In the genomic region with DNA sequence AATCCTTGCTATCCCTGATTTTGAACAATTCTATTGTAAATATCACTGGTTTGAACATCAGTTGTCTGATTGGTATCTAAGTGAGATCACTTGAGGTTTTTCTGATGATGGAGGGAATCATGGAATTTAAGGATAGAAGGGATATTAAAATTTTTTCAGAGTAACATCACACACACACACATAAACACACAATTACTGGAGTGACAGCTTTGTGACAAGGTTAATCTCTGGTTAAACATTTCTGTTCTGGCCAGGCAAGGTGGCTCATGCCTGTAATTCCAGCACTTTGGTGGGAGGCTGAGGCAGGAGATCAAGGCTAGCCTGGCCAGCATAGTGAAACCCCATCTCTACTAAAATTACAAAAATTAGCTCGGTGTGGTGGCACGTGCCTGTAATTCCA, we compare ENCODE assay signal across 16 cellular contexts.
A peak's percentile ranks its signal among the peaks of the same experiment; 100 is the strongest.
DNase-seq lines count a peak whose midpoint lies in the region; ATAC-seq, FAIRE-seq and TF ChIP-seq lines count a peak whose summit lies in the region.
"Had no signal": no experiment of that assay in that cellular context is flagged by ENCODE, and none has a peak within 500 bp of the region (broad histone marks: within the 10 kb centered on the region; RNA-seq: fewer than 3 reads in every experiment).

No MANE protein-coding gene starts in this region.

- no peak overlapping the region for H2AK5ac ChIP-seq in mesendoderm (ENCODE audit: low read length)

- H3K4me3 ChIP-seq in astrocyte (ENCODE audit: insufficient read depth, low read depth, low read length): no peak overlapping the region
- H3K4me3 ChIP-seq in mesendoderm (ENCODE audit: low read length): no peak overlapping the region
- H3K4me3 ChIP-seq in vagina: no peak overlapping the region
- H3K4me3 ChIP-seq: BLaER1, MG63 had no signal

- no peak overlapping the region for H3K4me2 ChIP-seq in astrocyte (ENCODE audit: low read length)
- H3K4me2 ChIP-seq in mesendoderm (ENCODE audit: low read length): no peak overlapping the region
- H3K4me2 ChIP-seq: BLaER1, KMS-11 had no signal

- H3K79me2 ChIP-seq in astrocyte (ENCODE audit: insufficient read depth, low read length) (no peaks in the 10 kb centered on the region), mesendoderm (ENCODE audit: control insufficient read depth, insufficient read depth, low read length) (no peaks in the 10 kb centered on the region)

- no peak for ATAC-seq in HG03469 (IDR thresholded peaks at IDR 0.05; ENCODE audit: unreplicated experiment)
- ATAC-seq: CD8-positive, alpha-beta T cell had no signal

- H3K9ac ChIP-seq in astrocyte (ENCODE audit: low read length) (no peak overlapping the region), mesendoderm (ENCODE audit: low read length) (no peak overlapping the region)
- H3K9ac ChIP-seq: BLaER1, KMS-11 had no signal

- CTCF ChIA-PET in Calu3 (lab: Charles Lee): interaction anchor here (0.6 kb wide), 1 partner anchor 17 kb away, joined by 4 read pairs; no protein-coding TSS in a partner anchor

- no peak overlapping the region for H2BK5ac ChIP-seq in mesendoderm (ENCODE audit: low read length)

- H4K20me1 ChIP-seq in astrocyte (ENCODE audit: insufficient read depth, low read length): no peaks in the 10 kb centered on the region
- H4K20me1 ChIP-seq: BLaER1 had no signal

- H3K36me3 Mint-ChIP-seq in Calu3 (ENCODE audit: insufficient read depth, unreplicated experiment) (peaks cover 16% of the 10 kb centered on the region), HFFc6 (ENCODE audit: low read depth) (peaks cover 11% of the 10 kb centered on the region; the same call in 1 of the 2 replicates), astrocyte (ENCODE audit: low read depth, unreplicated experiment) (no peaks in the 10 kb centered on the region)
- H3K36me3 Mint-ChIP-seq: CD8-positive, alpha-beta T cell had no signal

- TF ChIP-seq POLR2A in vagina (IDR thresholded peaks at IDR 0.05): no peak

- H3K27me3 Mint-ChIP-seq in Calu3 (ENCODE audit: unreplicated experiment): no peaks in the 10 kb centered on the region
- H3K27me3 Mint-ChIP-seq in HFFc6 (ENCODE audit: insufficient read depth): no peaks in the 10 kb centered on the region; the same call in 1 of the 2 replicates
- H3K27me3 Mint-ChIP-seq in astrocyte (ENCODE audit: low read depth, unreplicated experiment): no peaks in the 10 kb centered on the region

- no TSS peak for BruUV-seq in Calu3 (replicated peaks; lab: Mats Ljungman, UMichigan)

- H3K27ac Mint-ChIP-seq in Calu3 (ENCODE audit: unreplicated experiment): peak overlapping the region; percentile 93
- peak overlapping the region; percentile 82 for H3K27ac Mint-ChIP-seq in HFFc6
- H3K27ac Mint-ChIP-seq in astrocyte (ENCODE audit: unreplicated experiment): no peak overlapping the region
- H3K27ac Mint-ChIP-seq: CD8-positive, alpha-beta T cell had no signal

- H3K36me3 ChIP-seq in astrocyte (ENCODE audit: insufficient read depth, low read length): no peaks in the 10 kb centered on the region
- H3K36me3 ChIP-seq in mesendoderm (ENCODE audit: control insufficient read depth, insufficient read depth, low read length): no peaks in the 10 kb centered on the region
- H3K36me3 ChIP-seq in vagina: no peaks in the 10 kb centered on the region
- H3K36me3 ChIP-seq: BLaER1, MG63 had no signal

- no peak overlapping the region for H3K27ac ChIP-seq in astrocyte (ENCODE audit: low read depth, low read length)
- no peak overlapping the region for H3K27ac ChIP-seq in mesendoderm (ENCODE audit: low read depth, low read length)
- H3K27ac ChIP-seq in vagina: no peak overlapping the region
- H3K27ac ChIP-seq: BLaER1, KMS-11 had no signal

- H4K5ac ChIP-seq in mesendoderm (ENCODE audit: low read length): no peak overlapping the region

- WGBS in mesendoderm (ENCODE audit: extremely low coverage, insufficient coverage, low lambda C conversion rate): no CpG with 5 or more reads among the region's 2 CpGs

- no peak overlapping the region for H2AFZ ChIP-seq in astrocyte (ENCODE audit: low read depth, low read length)

- intact Hi-C loops in Calu3 (cut with micrococcal nuclease; ENCODE audit: unreplicated experiment): no loop called here
- intact Hi-C loops in vagina (cut with DNase I): no loop called here

- no peak overlapping the region for H2BK120ac ChIP-seq in mesendoderm (ENCODE audit: low read depth, low read length)

- H3K9me3 Mint-ChIP-seq in Calu3 (ENCODE audit: low read depth, unreplicated experiment) (no peaks in the 10 kb centered on the region), HFFc6 (peaks cover 3% of the 10 kb centered on the region; the same call in 1 of the 2 replicates), astrocyte (ENCODE audit: unreplicated experiment) (no peaks in the 10 kb centered on the region)
- H3K9me3 Mint-ChIP-seq: CD8-positive, alpha-beta T cell had no signal

- H3K4me3 Mint-ChIP-seq in Calu3 (ENCODE audit: low read depth, unreplicated experiment): no peak overlapping the region
- H3K4me3 Mint-ChIP-seq in HFFc6: peak overlapping the region; percentile 46
- H3K4me3 Mint-ChIP-seq in astrocyte (ENCODE audit: unreplicated experiment): no peak overlapping the region
- H3K4me3 Mint-ChIP-seq: CD8-positive, alpha-beta T cell had no signal

- no peaks in the 10 kb centered on the region for H3K79me1 ChIP-seq in mesendoderm (ENCODE audit: low read length)

- peak; percentile 89 for FAIRE-seq in astrocyte (lab: Jason Lieb, UNC)

- H3K9me3 ChIP-seq in astrocyte (ENCODE audit: insufficient read depth, low read depth, low read length) (no peaks in the 10 kb centered on the region), vagina (no peaks in the 10 kb centered on the region)
- H3K9me3 ChIP-seq: BLaER1, MG63 had no signal

- TF ChIP-seq CTCF in Calu3 (IDR thresholded peaks at IDR 0.05; ENCODE audit: unreplicated experiment): no peak
- TF ChIP-seq CTCF in HFFc6 (IDR thresholded peaks at IDR 0.05): no peak
- no peak for TF ChIP-seq CTCF in astrocyte (IDR thresholded peaks at IDR 0.05; ENCODE audit: insufficient read depth, low read depth, low read length)
- TF ChIP-seq CTCF in vagina (IDR thresholded peaks at IDR 0.05): no peak

- no peaks in the 10 kb centered on the region for H3K27me3 ChIP-seq in astrocyte (ENCODE audit: insufficient read depth, low read length)
- H3K27me3 ChIP-seq in mesendoderm (ENCODE audit: insufficient read depth, low read length, poor library complexity): no peaks in the 10 kb centered on the region
- no peaks in the 10 kb centered on the region for H3K27me3 ChIP-seq in vagina
- H3K27me3 ChIP-seq: BLaER1, MG63 had no signal

- no peak overlapping the region for H4K8ac ChIP-seq in mesendoderm (ENCODE audit: low read depth, low read length)

- H3K23ac ChIP-seq in mesendoderm (ENCODE audit: low read length): no peak overlapping the region

- H3K18ac ChIP-seq in mesendoderm (ENCODE audit: low read length): no peak overlapping the region

- peak overlapping the region; percentile 85 for H2BK15ac ChIP-seq in mesendoderm (replicated peaks; ENCODE audit: low read depth)

- no peak overlapping the region for H3K56ac ChIP-seq in mesendoderm (ENCODE audit: low read length)

- no peak overlapping the region for H3K4ac ChIP-seq in mesendoderm (ENCODE audit: low read depth, low read length)

- peaks cover 23% of the 10 kb centered on the region for H3K4me1 ChIP-seq in astrocyte (ENCODE audit: insufficient read depth, low read length)
- H3K4me1 ChIP-seq in mesendoderm (ENCODE audit: control insufficient read depth, low read depth, low read length): no peaks in the 10 kb centered on the region
- no peaks in the 10 kb centered on the region for H3K4me1 ChIP-seq in vagina
- H3K4me1 ChIP-seq: BLaER1 had no signal

- H3K4me1 Mint-ChIP-seq in Calu3 (ENCODE audit: low read depth, unreplicated experiment) (peaks cover 68% of the 10 kb centered on the region), HFFc6 (ENCODE audit: low read depth) (peaks cover 64% of the 10 kb centered on the region), astrocyte (ENCODE audit: low read depth, unreplicated experiment) (peaks cover 15% of the 10 kb centered on the region)

- DNase-seq in Calu3 (no peak), HFFc6 (peak; percentile 26), astrocyte (ENCODE audit: low read depth) (peak; percentile 47), mesendoderm (no peak), vagina (ENCODE audit: extremely low spot score in 2 of 2) (no peak), dedifferentiated amniotic fluid mesenchymal stem cell (ENCODE audit: extremely low spot score) (no peak), NCI-H446 treated with DMSO at 0.1 percent for 48 hours (lab: John Stamatoyannopoulos, UW) (no peak)
- DNase-seq: CD8-positive, alpha-beta T cell; MG63; NCI-H1105; NCI-H1694; NCI-H524 treated with DMSO at 0.1 percent for 48 hours; SIG-M5 had no signal

Comparison
In these comparisons a context has a peak if more than half of its experiments do, and no peak if none do; other contexts are left out.
1. DNase-seq: peak in HFFc6 (single experiment) and astrocyte (single experiment); none in Calu3 (single experiment), mesendoderm (single experiment), vagina (0 of 2), dedifferentiated amniotic fluid mesenchymal stem cell (single experiment) and NCI-H446 treated with DMSO at 0.1 percent for 48 hours (single experiment).